1 cellular context compared by ENCODE assay signal in the genomic region with DNA sequence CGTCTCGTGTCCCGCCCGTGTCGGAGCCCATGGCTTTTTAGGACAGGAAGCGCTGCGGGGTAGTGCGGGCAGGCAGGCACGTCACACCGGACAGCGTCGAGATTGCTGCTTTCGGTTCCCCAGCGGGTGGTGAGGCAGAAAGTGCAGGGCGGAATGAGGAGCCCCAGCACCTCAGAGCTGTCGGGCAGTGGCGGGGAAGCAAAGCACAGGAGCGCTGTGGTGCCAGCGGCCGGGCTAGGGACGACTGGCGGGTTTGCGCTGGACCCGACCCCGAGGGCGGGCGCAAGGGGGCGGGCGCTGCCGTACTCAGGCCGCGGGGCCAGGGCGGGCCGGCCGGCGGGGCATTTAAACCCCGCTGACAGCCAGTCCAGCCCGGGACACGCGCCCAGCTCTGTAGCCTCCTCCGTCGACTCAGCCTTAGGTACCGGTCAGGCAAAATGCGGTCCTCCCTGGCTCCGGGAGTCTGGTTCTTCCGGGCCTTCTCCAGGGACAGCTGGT.
TF ChIP-seq lines count a peak whose summit lies in the region.

A gene (plus strand): TSS at position 375 of the 498 bp plus-strand sequence. CDS start 63 bp downstream, at position 438.

TF ChIP-seq in Ishikawa, 13 proteins besides CTCF, POLR2A, EP300 and RAD21 (continued from another document):
- TF ChIP-seq, protein P1, sequence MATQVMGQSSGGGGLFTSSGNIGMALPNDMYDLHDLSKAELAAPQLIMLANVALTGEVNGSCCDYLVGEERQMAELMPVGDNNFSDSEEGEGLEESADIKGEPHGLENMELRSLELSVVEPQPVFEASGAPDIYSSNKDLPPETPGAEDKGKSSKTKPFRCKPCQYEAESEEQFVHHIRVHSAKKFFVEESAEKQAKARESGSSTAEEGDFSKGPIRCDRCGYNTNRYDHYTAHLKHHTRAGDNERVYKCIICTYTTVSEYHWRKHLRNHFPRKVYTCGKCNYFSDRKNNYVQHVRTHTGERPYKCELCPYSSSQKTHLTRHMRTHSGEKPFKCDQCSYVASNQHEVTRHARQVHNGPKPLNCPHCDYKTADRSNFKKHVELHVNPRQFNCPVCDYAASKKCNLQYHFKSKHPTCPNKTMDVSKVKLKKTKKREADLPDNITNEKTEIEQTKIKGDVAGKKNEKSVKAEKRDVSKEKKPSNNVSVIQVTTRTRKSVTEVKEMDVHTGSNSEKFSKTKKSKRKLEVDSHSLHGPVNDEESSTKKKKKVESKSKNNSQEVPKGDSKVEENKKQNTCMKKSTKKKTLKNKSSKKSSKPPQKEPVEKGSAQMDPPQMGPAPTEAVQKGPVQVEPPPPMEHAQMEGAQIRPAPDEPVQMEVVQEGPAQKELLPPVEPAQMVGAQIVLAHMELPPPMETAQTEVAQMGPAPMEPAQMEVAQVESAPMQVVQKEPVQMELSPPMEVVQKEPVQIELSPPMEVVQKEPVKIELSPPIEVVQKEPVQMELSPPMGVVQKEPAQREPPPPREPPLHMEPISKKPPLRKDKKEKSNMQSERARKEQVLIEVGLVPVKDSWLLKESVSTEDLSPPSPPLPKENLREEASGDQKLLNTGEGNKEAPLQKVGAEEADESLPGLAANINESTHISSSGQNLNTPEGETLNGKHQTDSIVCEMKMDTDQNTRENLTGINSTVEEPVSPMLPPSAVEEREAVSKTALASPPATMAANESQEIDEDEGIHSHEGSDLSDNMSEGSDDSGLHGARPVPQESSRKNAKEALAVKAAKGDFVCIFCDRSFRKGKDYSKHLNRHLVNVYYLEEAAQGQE (IDR thresholded peaks at IDR 0.05; ENCODE audit: low read depth), result no peak
- TF ChIP-seq TAF1 (IDR thresholded peaks at IDR 0.05; ENCODE audit: low read depth), result no peak
- no peak for TF ChIP-seq NFIC (IDR thresholded peaks at IDR 0.05)
